In the genomic region with DNA sequence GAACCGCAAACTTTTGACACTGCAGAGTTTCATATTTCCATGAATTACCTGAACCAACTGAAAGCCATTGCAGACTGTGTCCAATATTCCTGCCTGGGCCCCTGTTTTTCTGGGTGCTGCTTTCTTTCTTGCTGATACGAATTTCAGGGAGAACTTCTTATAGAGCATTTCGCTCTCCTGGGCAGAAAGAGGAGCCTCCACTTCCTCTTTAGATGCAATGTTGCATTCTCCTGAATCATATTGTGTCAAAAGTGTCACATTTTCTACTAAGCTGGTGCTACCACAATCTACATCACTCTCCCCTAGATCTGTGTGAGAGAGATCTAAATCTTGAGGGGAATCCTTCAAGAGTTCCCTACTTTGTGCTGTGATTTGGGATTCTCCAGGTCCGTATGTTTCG, we compare ENCODE assay signal across 11 cellular contexts.
DNase-seq lines count a peak whose midpoint lies in the region; ATAC-seq and TF ChIP-seq lines count a peak whose summit lies in the region.
"Had no signal": no experiment of that assay in that cellular context is flagged by ENCODE, and none has a peak within 500 bp of the region (broad histone marks: within the 10 kb centered on the region; RNA-seq: fewer than 3 reads in every experiment).

No MANE protein-coding gene starts in this region.

- in situ Hi-C loops in mammary epithelial cell (cut with MboI; ENCODE audit: low sequenced_read_pairs in 2 of 2), result no loop called here

- H3K9me2 ChIP-seq in Loucy (replicated peaks; ENCODE audit: low read depth, low read length), result no peaks in the 10 kb centered on the region

- H3K4me1 ChIP-seq in A673 (ENCODE audit: insufficient read depth, low read length, poor library complexity, severe bottlenecking), result peaks cover 35% of the 10 kb centered on the region
- peaks cover 38% of the 10 kb centered on the region for H3K4me1 ChIP-seq in Loucy (ENCODE audit: insufficient read depth, low read length, poor library complexity, severe bottlenecking)
- H3K4me1 ChIP-seq in mammary epithelial cell (ENCODE audit: insufficient read depth, low read length), result peaks cover 18% of the 10 kb centered on the region
- peaks cover 42% of the 10 kb centered on the region for H3K4me1 ChIP-seq in muscle layer of colon (ENCODE audit: insufficient read depth, low read length)

- H3K4me3 ChIP-seq in A673 (ENCODE audit: low read depth, low read length, poor library complexity, severe bottlenecking), result peak overlapping the region; percentile 61
- peak overlapping the region; percentile 73 for H3K4me3 ChIP-seq in Loucy (ENCODE audit: low read length, poor library complexity, severe bottlenecking)
- H3K4me3 ChIP-seq in mammary epithelial cell (replicated peaks in 1 of 3; ENCODE audit: insufficient read depth in 1 of 3, low read depth in 2 of 3, low read length in 3 of 3), result peak overlapping the region; percentile 55 to 64 (median 59)
- peak overlapping the region; percentile 39 to 88 for H3K4me3 ChIP-seq in muscle layer of colon (ENCODE audit: low read depth in 1 of 2, low read length in 2 of 2)
- H3K4me3 ChIP-seq: mucosa of descending colon had no signal

- H2AFZ ChIP-seq in Loucy (ENCODE audit: low read length) (no peak overlapping the region), mammary epithelial cell (ENCODE audit: low read depth, low read length) (peak overlapping the region; percentile 12)

- dilution Hi-C loops in mammary epithelial cell (cut with HindIII; ENCODE audit: low sequenced_read_pairs), result no loop called here

- H3K9me3 ChIP-seq in A673 (ENCODE audit: low read depth, low read length, poor library complexity, severe bottlenecking), result no peaks in the 10 kb centered on the region
- no peaks in the 10 kb centered on the region for H3K9me3 ChIP-seq in Loucy (ENCODE audit: insufficient read depth, low read depth, low read length)
- no peaks in the 10 kb centered on the region for H3K9me3 ChIP-seq in mammary epithelial cell (replicated peaks; ENCODE audit: insufficient read depth, low read length)
- H3K9me3 ChIP-seq in muscle layer of colon (ENCODE audit: low read length), result no peaks in the 10 kb centered on the region
- H3K9me3 ChIP-seq: mucosa of descending colon had no signal

- BruUV-seq in A673 (replicated peaks; lab: Mats Ljungman, UMichigan) (no TSS peak), mammary epithelial cell (replicated peaks; lab: Mats Ljungman, UMichigan) (no TSS peak)

- no peaks in the 10 kb centered on the region for H3K36me3 ChIP-seq in A673 (ENCODE audit: insufficient read depth, low read length, poor library complexity, severe bottlenecking)
- no peaks in the 10 kb centered on the region for H3K36me3 ChIP-seq in Loucy (ENCODE audit: insufficient read depth, low read length)
- H3K36me3 ChIP-seq in mammary epithelial cell (ENCODE audit: insufficient read depth, low read length), result peaks cover 4% of the 10 kb centered on the region
- peaks cover 14% of the 10 kb centered on the region for H3K36me3 ChIP-seq in muscle layer of colon (ENCODE audit: insufficient read depth, low read length)

- intact Hi-C loops in A673 (cut with micrococcal nuclease; ENCODE audit: unreplicated experiment) (no loop called here), mammary epithelial cell (cut with micrococcal nuclease) (no loop called here)

- 0 out of 2 replicates have a peak, but pooled peaks cover 4% of the 10 kb centered on the region for H3F3A ChIP-seq in Loucy (ENCODE audit: low read depth)

- H4K20me1 ChIP-seq in Loucy (ENCODE audit: insufficient read depth, low read length, poor library complexity, severe bottlenecking) (no peaks in the 10 kb centered on the region), mammary epithelial cell (ENCODE audit: insufficient read depth, low read length) (no peaks in the 10 kb centered on the region)

- CTCF ChIA-PET in A673 (lab: Charles Lee), result no interaction called here
- CTCF ChIA-PET in mammary epithelial cell (lab: Charles Lee; ENCODE audit: low non-redundant PET), result no interaction called here

- H3K4me2 ChIP-seq in Loucy (ENCODE audit: low read depth, low read length, poor library complexity, severe bottlenecking), result peak overlapping the region; percentile 75
- H3K4me2 ChIP-seq in mammary epithelial cell (ENCODE audit: insufficient read depth, low read depth, low read length), result peak overlapping the region; percentile 91

- WGBS in mammary epithelial cell (ENCODE audit: low coverage, missing lambda C conversion rate), result 11% methylated on average over 5 of the region's 5 CpGs

- POLR2A ChIA-PET in A673 (lab: Charles Lee; ENCODE audit: low non-redundant PET), result no interaction called here

- DNase-seq in A673 (ENCODE audit: low spot score) (no peak), mammary epithelial cell (no peak), HCEC 1CT (no peak)
- DNase-seq in activated CD8-positive, alpha-beta memory T cell treated with anti-CD3 and anti-CD28 coated beads, Interleukin-2, amount 50 U/mL, for 4 hours, result no peak
- DNase-seq: effector memory CD4-positive, alpha-beta T cell had no signal

- no peak for ATAC-seq in GM19324 (IDR thresholded peaks at IDR 0.05; ENCODE audit: low FRiP score, unreplicated experiment)
- no peak for ATAC-seq in GM19395 (IDR thresholded peaks at IDR 0.05; ENCODE audit: unreplicated experiment)

- H3K79me2 ChIP-seq in Loucy (ENCODE audit: insufficient read depth, low read length), result peaks cover 26% of the 10 kb centered on the region
- peaks cover 65% of the 10 kb centered on the region for H3K79me2 ChIP-seq in mammary epithelial cell (ENCODE audit: insufficient read depth, low read length)

- H3K9ac ChIP-seq in Loucy (ENCODE audit: low read depth, low read length, poor library complexity, severe bottlenecking) (peak overlapping the region; percentile 73), mammary epithelial cell (ENCODE audit: insufficient read depth, low read length) (peak overlapping the region; percentile 88), muscle layer of colon (ENCODE audit: low read length) (peak overlapping the region; percentile 94)

- H3K27ac ChIP-seq in A673 (ENCODE audit: low read depth, low read length, poor library complexity, severe bottlenecking) (peak overlapping the region; percentile 5), mammary epithelial cell (ENCODE audit: insufficient read depth, low read depth, low read length) (peak overlapping the region; percentile 96), muscle layer of colon (ENCODE audit: low read depth, low read length) (peak overlapping the region; percentile 97)
- H3K27ac ChIP-seq: RWPE1 had no signal

- no peaks in the 10 kb centered on the region for H3K27me3 ChIP-seq in A673 (replicated peaks; ENCODE audit: insufficient read depth, low read depth, low read length, poor library complexity)
- H3K27me3 ChIP-seq in Loucy (ENCODE audit: insufficient read depth, low read length, poor library complexity, severe bottlenecking), result no peaks in the 10 kb centered on the region
- no peaks in the 10 kb centered on the region for H3K27me3 ChIP-seq in mammary epithelial cell (ENCODE audit: insufficient read depth, low read length)
- no peaks in the 10 kb centered on the region for H3K27me3 ChIP-seq in muscle layer of colon (ENCODE audit: control insufficient read depth in 1 of 2, insufficient read depth in 2 of 2, low read length in 2 of 2)

- TF ChIP-seq CTCF in A673 (conservative IDR thresholded peaks at IDR 0.05; ENCODE audit: low read depth, low read length) (no peak), Loucy (conservative IDR thresholded peaks at IDR 0.05; ENCODE audit: low read length) (no peak), mammary epithelial cell (conservative IDR thresholded peaks at IDR 0.05 in 1 of 2, IDR thresholded peaks at IDR 0.05 in 1 of 2; ENCODE audit: extremely low read depth in 1 of 2, insufficient read depth in 1 of 2, low read depth in 1 of 2, low read length in 2 of 2) (no peak)

Comparison
In these comparisons a context has a peak if more than half of its experiments do, and no peak if none do; other contexts are left out.
1. H3K27ac ChIP-seq: peak in every context shown above with its lines; median percentile 97 in muscle layer of colon; 96 in mammary epithelial cell; 5 in A673.